7 cellular contexts compared by ENCODE assay signal in genomic region chr6:155314092-155314772, GRCh38. TPM values are rescaled to one million over a fixed set of nuclear protein-coding genes. Genes with fewer than 3 reads are reported as not detected.
DNase-seq lines count a peak whose midpoint lies in the region; ATAC-seq and TF ChIP-seq lines count a peak whose summit lies in the region.

Gene TFB1M (minus strand): TSS chr6:155314484. CDS start chr6:155314428, 56 bp downstream.

- H3K36me3 ChIP-seq in hepatocyte (replicated peaks; ENCODE audit: insufficient read depth, low read depth): no peaks in the 10 kb centered on the region

- H3K27ac ChIP-seq in hepatocyte: peak within 1 kb of the TSS; percentile 81

- H3K4me2 ChIP-seq in hepatocyte: peak within 1 kb of the TSS; percentile 81

- TF ChIP-seq CTCF in astrocyte of the spinal cord (IDR thresholded peaks at IDR 0.05; ENCODE audit: low read depth, low read length): no peak
- no peak for TF ChIP-seq CTCF in hepatocyte (IDR thresholded peaks at IDR 0.05; ENCODE audit: poor library complexity)

- H3K27me3 ChIP-seq in hepatocyte: no peaks in the 10 kb centered on the region

- in situ Hi-C loops in astrocyte of the spinal cord (cut with HindIII; ENCODE audit: low sequenced_read_pairs): no loop called here

- H3K9me2 ChIP-seq in hepatocyte (replicated peaks; ENCODE audit: insufficient read depth): no peaks in the 10 kb centered on the region

- peaks cover 4% of the 10 kb centered on the region for H3K4me1 ChIP-seq in hepatocyte (ENCODE audit: insufficient read depth)

- no peaks in the 10 kb centered on the region for H3K9me3 ChIP-seq in hepatocyte (ENCODE audit: low read depth)

- H4K20me1 ChIP-seq in hepatocyte (ENCODE audit: insufficient read depth, poor library complexity, severe bottlenecking): no peaks in the 10 kb centered on the region

- WGBS in hepatocyte (ENCODE audit: low lambda C conversion rate, missing lambda C conversion rate): under 1% methylated on average over 45 of the region's 52 CpGs

- DNase-seq in NCI-H1930 (lab: John Stamatoyannopoulos, UW): peak; percentile 91 to 94
- DNase-seq in T1000 (lab: John Stamatoyannopoulos, UW): peak; percentile 96
- DNase-seq in astrocyte of the spinal cord (ENCODE audit: low read depth, low spot score): peak; percentile 99
- DNase-seq in hepatocyte (ENCODE audit: low spot score): peak; percentile 98
- DNase-seq in renal cortical epithelial cell (ENCODE audit: low read depth): peak; percentile 97

- ATAC-seq in GM18505 (IDR thresholded peaks at IDR 0.05; ENCODE audit: unreplicated experiment) (peak; percentile 97), HG02970 (IDR thresholded peaks at IDR 0.05; ENCODE audit: low FRiP score, unreplicated experiment) (peak; percentile 98)

- peak within 1 kb of the TSS; percentile 62 for H2AFZ ChIP-seq in hepatocyte

- peak within 1 kb of the TSS; percentile 95 for H3K4me3 ChIP-seq in astrocyte of the spinal cord (ENCODE audit: low read depth, low read length)
- H3K4me3 ChIP-seq in hepatocyte: peak within 1 kb of the TSS; percentile 59

- H3K79me2 ChIP-seq in hepatocyte: peaks cover 21% of the 10 kb centered on the region

- peak; percentile 82 for TF ChIP-seq POLR2A in GM18505 (IDR thresholded peaks at IDR 0.05; ENCODE audit: borderline replicate concordance, extremely low read depth, insufficient read depth, insufficient read length)

RNA-seq across cellular contexts. Expression of gene TFB1M, which starts in this region (rescaled TPM):
- total RNA-seq in hepatocyte: 11.2 and 16.4 TPM in 2 replicates
- polyA plus RNA-seq in hepatocyte: 10.3 and 14.9 TPM in 2 replicates
- 11.8 and 21.7 TPM in 2 replicates for total RNA-seq in renal cortical epithelial cell

Comparison
In these comparisons a context has a peak if more than half of its experiments do, and no peak if none do; other contexts are left out.
1. Peak in every context shown above with its lines: DNase-seq, ATAC-seq, H3K4me3 ChIP-seq and H3K27ac ChIP-seq.